8 cellular contexts compared by ENCODE assay signal in the genomic region with DNA sequence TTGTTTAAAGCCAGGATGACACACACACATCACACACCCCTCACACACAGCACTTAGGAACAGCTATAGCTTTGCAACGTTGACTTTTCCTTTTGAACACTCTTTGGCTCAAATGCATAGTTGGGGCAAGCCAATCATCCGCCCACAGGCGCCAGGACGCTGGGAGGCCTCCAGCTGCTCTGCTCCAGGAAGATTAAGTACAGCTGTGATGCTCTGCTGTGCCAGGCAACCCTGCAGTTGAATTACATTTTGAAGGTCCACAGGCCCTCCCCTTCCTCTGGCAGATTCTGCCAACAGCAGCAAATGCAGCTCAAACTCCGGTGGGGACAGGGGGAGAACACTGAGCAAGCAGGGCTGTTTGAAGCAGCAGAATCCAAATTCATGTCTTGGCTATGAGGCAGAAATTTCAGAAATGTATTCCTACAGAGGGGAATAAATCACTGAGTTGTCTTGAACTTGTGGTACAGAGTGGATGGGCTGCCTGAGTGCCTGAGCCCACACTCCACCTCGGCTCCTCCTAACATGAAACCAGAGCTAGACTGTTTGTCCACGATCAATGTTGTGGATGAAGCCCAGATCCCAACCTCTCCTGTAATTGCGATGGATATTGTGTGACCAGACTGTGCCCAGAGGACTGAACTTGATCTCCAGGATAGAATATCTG.
DNase-seq lines count a peak whose midpoint lies in the region; ATAC-seq and TF ChIP-seq lines count a peak whose summit lies in the region.

No MANE protein-coding gene starts in this region.

- no peaks in the 10 kb centered on the region for H3K9me3 Mint-ChIP-seq in HFFc6

- H3K27me3 ChIP-seq in hepatocyte (no peaks in the 10 kb centered on the region), spleen (replicated peaks in 1 of 7) (no peaks in the 10 kb centered on the region)

- CTCF ChIA-PET in OCI-LY7 (lab: Charles Lee; ENCODE audit: unreplicated experiment) = no interaction called here

- H3K27me3 Mint-ChIP-seq in HFFc6 (ENCODE audit: insufficient read depth) = peaks cover 2% of the 10 kb centered on the region; the same call in 1 of the 2 replicates

- H3K4me1 ChIP-seq in hepatocyte (ENCODE audit: insufficient read depth) (peaks cover 38% of the 10 kb centered on the region), spleen (peaks cover 3 to 22% (median 9%) of the 10 kb centered on the region in 6 donors), OCI-LY7 (ENCODE audit: insufficient read depth, low read length, poor library complexity, severe bottlenecking) (no peaks in the 10 kb centered on the region)

- H2AFZ ChIP-seq in hepatocyte = no peak overlapping the region
- H2AFZ ChIP-seq in OCI-LY7 (ENCODE audit: low read length) = no peak overlapping the region

- H3K4me3 ChIP-seq in astrocyte of the cerebellum (ENCODE audit: low read depth, low read length) (no peak overlapping the region), hepatocyte (no peak overlapping the region), spleen (no peak overlapping the region), OCI-LY7 (ENCODE audit: low read depth, low read length, poor library complexity, severe bottlenecking) (no peak overlapping the region)

- 39% methylated on average over 8 of the region's 8 CpGs for WGBS in hepatocyte (ENCODE audit: low lambda C conversion rate, missing lambda C conversion rate)
- 55 to 79% (median 69%) methylated on average over 8 of the region's 8 CpGs for WGBS in spleen, 5 donors

- H3K4me2 ChIP-seq in hepatocyte = peak overlapping the region; percentile 61
- no peak overlapping the region for H3K4me2 ChIP-seq in OCI-LY7 (ENCODE audit: low read length)

- no TSS peak for BruUV-seq in OCI-LY7 (replicated peaks; lab: Mats Ljungman, UMichigan)

- TF ChIP-seq CTCF in HFFc6 (IDR thresholded peaks at IDR 0.05) = no peak
- no peak for TF ChIP-seq CTCF in astrocyte of the cerebellum (IDR thresholded peaks at IDR 0.05; ENCODE audit: low read depth, low read length, missing control alignments)
- no peak for TF ChIP-seq CTCF in hepatocyte (IDR thresholded peaks at IDR 0.05; ENCODE audit: poor library complexity)
- TF ChIP-seq CTCF in spleen (IDR thresholded peaks at IDR 0.05 in 8 of 11, conservative IDR thresholded peaks at IDR 0.05 in 3 of 11) = no peak
- no peak for TF ChIP-seq CTCF in OCI-LY7 (conservative IDR thresholded peaks at IDR 0.05; ENCODE audit: low read length)

- in situ Hi-C loops in astrocyte of the cerebellum (cut with HindIII; ENCODE audit: low sequenced_read_pairs) = no loop called here

- H4K20me1 ChIP-seq in hepatocyte (ENCODE audit: insufficient read depth, poor library complexity, severe bottlenecking) (no peaks in the 10 kb centered on the region), OCI-LY7 (ENCODE audit: insufficient read depth, low read length) (no peaks in the 10 kb centered on the region)

- H3K9me3 ChIP-seq in hepatocyte (ENCODE audit: low read depth) (no peaks in the 10 kb centered on the region), spleen (no peaks in the 10 kb centered on the region), OCI-LY7 (ENCODE audit: low read length) (no peaks in the 10 kb centered on the region)

- H3K4me1 Mint-ChIP-seq in HFFc6 (ENCODE audit: low read depth) = peaks cover 51% of the 10 kb centered on the region

- peak overlapping the region; percentile 71 for H3K4me3 Mint-ChIP-seq in HFFc6

- TF ChIP-seq POLR2A in spleen (IDR thresholded peaks at IDR 0.05) = no peak

- H3K9me2 ChIP-seq in hepatocyte (replicated peaks; ENCODE audit: insufficient read depth) (no peaks in the 10 kb centered on the region), OCI-LY7 (ENCODE audit: insufficient read depth, low read length) (no peaks in the 10 kb centered on the region)

- no peaks in the 10 kb centered on the region for H3K79me2 ChIP-seq in hepatocyte
- no peaks in the 10 kb centered on the region for H3K79me2 ChIP-seq in OCI-LY7 (ENCODE audit: insufficient read depth, low read depth, low read length)

- intact Hi-C loops in spleen (cut with DNase I; ENCODE audit: low total_unique reads) = no loop called here
- intact Hi-C loops in OCI-LY7 (cut with micrococcal nuclease; ENCODE audit: unreplicated experiment) = no loop called here

- peak overlapping the region; percentile 90 for H3K27ac ChIP-seq in hepatocyte
- peak overlapping the region in 5 of 8 donors; percentile 46 to 80 (median 58) for H3K27ac ChIP-seq in spleen
- H3K27ac ChIP-seq in OCI-LY7 (ENCODE audit: low read depth, low read length, poor library complexity, severe bottlenecking) = no peak overlapping the region

- DNase-seq in HFFc6 (peak; percentile 67), astrocyte of the cerebellum (ENCODE audit: low read depth) (peak; percentile 66), hepatocyte (ENCODE audit: low spot score) (peak; percentile 83), spleen (no peak), NCI-H774 (lab: John Stamatoyannopoulos, UW) (no peak), OCI-LY7 (ENCODE audit: low spot score) (no peak)
- no peak for DNase-seq in activated effector memory CD4-positive, alpha-beta T cell treated with Interleukin-2 at 50 U/mL for 16 hours

- ATAC-seq in HG03571 (IDR thresholded peaks at IDR 0.05; ENCODE audit: unreplicated experiment) = no peak

- H3K36me3 Mint-ChIP-seq in HFFc6 (ENCODE audit: low read depth) = peaks cover 5% of the 10 kb centered on the region; the same call in 1 of the 2 replicates

- POLR2A ChIA-PET in OCI-LY7 (lab: Charles Lee) = interaction anchor here (1.0 to 1.3 kb wide), 2 partner anchors 8 to 14 kb away, joined by 4 read pairs; no protein-coding TSS in a partner anchor

- H3K27ac Mint-ChIP-seq in HFFc6 = peak overlapping the region; percentile 81

- H3K36me3 ChIP-seq in hepatocyte (replicated peaks; ENCODE audit: insufficient read depth, low read depth) = no peaks in the 10 kb centered on the region
- no peaks in the 10 kb centered on the region for H3K36me3 ChIP-seq in spleen
- H3K36me3 ChIP-seq in OCI-LY7 (ENCODE audit: insufficient read depth, low read length) = no peaks in the 10 kb centered on the region

Comparison
In these comparisons a context has a peak if more than half of its experiments do, and no peak if none do; other contexts are left out.
1. DNase-seq: peak in HFFc6 (single experiment), astrocyte of the cerebellum (single experiment) and hepatocyte (single experiment); none in spleen (single experiment), NCI-H774 (single experiment), OCI-LY7 (single experiment) and activated effector memory CD4-positive, alpha-beta T cell treated with Interleukin-2 at 50 U/mL for 16 hours (single experiment).